ENCODE assay signal across 14 cellular contexts in the genomic region with DNA sequence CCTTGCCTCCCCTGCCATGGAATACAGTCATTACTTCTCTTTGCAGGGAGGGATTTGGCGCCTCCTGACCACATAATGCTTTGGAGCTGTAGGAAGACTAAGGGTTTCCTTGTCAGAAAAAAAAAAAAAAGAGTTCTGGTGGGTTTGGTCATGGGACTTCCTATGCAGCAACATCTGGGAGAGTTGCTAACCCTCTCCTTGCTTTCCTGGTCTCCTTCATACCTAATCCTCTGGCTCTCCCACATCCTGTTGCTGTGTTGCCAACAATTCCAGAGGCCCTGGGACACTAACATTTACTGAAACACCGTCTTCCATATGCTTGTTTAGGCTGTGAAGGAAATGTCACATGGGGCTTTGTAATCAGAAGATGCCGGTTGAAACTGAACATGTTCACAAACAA.
"Had no signal": no experiment of that assay in that cellular context is flagged by ENCODE, and none has a peak within 500 bp of the region (broad histone marks: within the 10 kb centered on the region; RNA-seq: fewer than 3 reads in every experiment).

No MANE protein-coding gene starts in this region.

- H3K4me1 ChIP-seq: left lung, psoas muscle, testis, upper lobe of right lung had no signal

- H3K27me3 ChIP-seq: testis, upper lobe of right lung had no signal

- H3K4me3 ChIP-seq: left lung, psoas muscle, testis, upper lobe of right lung had no signal

- H3K27ac ChIP-seq: left lung, psoas muscle, testis, upper lobe of right lung had no signal

- H3K36me3 ChIP-seq: left lung, upper lobe of right lung had no signal

- FAIRE-seq: islet of Langerhans had no signal

- ATAC-seq: left lung, psoas muscle, upper lobe of right lung had no signal

- H3K9me3 ChIP-seq: left lung, psoas muscle, testis, upper lobe of right lung had no signal

- DNase-seq: activated CD4-positive, alpha-beta T cell treated with anti-CD3 and anti-CD28 coated beads, Interleukin-2, amount 50 U/mL, for 4 hours; activated CD4-positive, CD25-positive, alpha-beta regulatory T cell treated with anti-CD3 and anti-CD28 coated beads, Interleukin-2, amount 50 U/mL, for 72 hours; activated effector memory CD4-positive, alpha-beta T cell treated with Interleukin-2 at 50 U/mL for 16 hours; activated T-cell treated with anti-CD3 and anti-CD28 coated beads, Interleukin-2, amount 50 U/mL, for 24 hours; amniotic stem cell; cerebellar nuclear complex; dermis blood vessel endothelial cell; head of caudate nucleus; left lung; psoas muscle; stimulated activated CD4-positive, alpha-beta T cell treated with anti-CD3 and anti-CD28 coated beads, Interleukin-4, amount 100 ng/mL, for 24 hours; testis; upper lobe of right lung had no signal
